In genomic region chr13:48902421-48902820, GRCh38 we compare ENCODE assay signal across 15 cellular contexts.
DNase-seq lines count a peak whose midpoint lies in the region; ATAC-seq and TF ChIP-seq lines count a peak whose summit lies in the region.
"Had no signal": no experiment of that assay in that cellular context is flagged by ENCODE, and none has a peak within 500 bp of the region (broad histone marks: within the 10 kb centered on the region; RNA-seq: fewer than 3 reads in every experiment).

No MANE protein-coding gene starts in this region.

- peaks cover 23% of the 10 kb centered on the region for H3K27me3 Mint-ChIP-seq in activated T-cell treated with anti-CD3 and anti-CD28 coated beads, Interleukin-2, amount 50 U/mL, for 24 hours

- H3K4me2 ChIP-seq in smooth muscle cell: no peak overlapping the region
- H3K4me2 ChIP-seq: A549 had no signal

- peaks cover 2% of the 10 kb centered on the region for H3K9me3 Mint-ChIP-seq in activated T-cell treated with anti-CD3 and anti-CD28 coated beads, Interleukin-2, amount 50 U/mL, for 24 hours

- H3K9me3 ChIP-seq in RWPE2 (ENCODE audit: severe bottlenecking) (no peaks in the 10 kb centered on the region), smooth muscle cell (replicated peaks; ENCODE audit: low read depth) (no peaks in the 10 kb centered on the region)
- H3K9me3 ChIP-seq: A549, thoracic aorta had no signal

- peak overlapping the region; percentile 56 for H2AFZ ChIP-seq in smooth muscle cell (ENCODE audit: low read depth)

- no peak overlapping the region for H3K27ac Mint-ChIP-seq in activated T-cell treated with anti-CD3 and anti-CD28 coated beads, Interleukin-2, amount 50 U/mL, for 24 hours
- H3K27ac Mint-ChIP-seq: activated naive CD8-positive, alpha-beta T cell treated with anti-CD3 and anti-CD28 coated beads, Interleukin-2, amount 50 U/mL, for 24 hours; naive B cell had no signal

- no peak for TF ChIP-seq CTCF in RWPE2 (IDR thresholded peaks at IDR 0.05; ENCODE audit: poor library complexity, severe bottlenecking)
- no peak for TF ChIP-seq CTCF in smooth muscle cell (IDR thresholded peaks at IDR 0.05; ENCODE audit: borderline replicate concordance, insufficient read depth, poor library complexity, severe bottlenecking)

- 28% methylated on average over 1 of the region's 1 CpG for WGBS in smooth muscle cell (ENCODE audit: low lambda C conversion rate)

- no peaks in the 10 kb centered on the region for H3K36me3 ChIP-seq in RWPE2 (ENCODE audit: low read depth)
- no peaks in the 10 kb centered on the region for H3K36me3 ChIP-seq in smooth muscle cell (ENCODE audit: low read depth)
- H3K36me3 ChIP-seq: thoracic aorta, WERI-Rb-1 had no signal

- H3K4me1 ChIP-seq in RWPE2 (ENCODE audit: insufficient read depth, poor library complexity, severe bottlenecking): no peaks in the 10 kb centered on the region
- H3K4me1 ChIP-seq in smooth muscle cell (ENCODE audit: low read depth): peaks cover 5% of the 10 kb centered on the region
- H3K4me1 ChIP-seq: A549 had no signal

- H3K4me3 ChIP-seq in RWPE2 (ENCODE audit: severe bottlenecking) (no peak overlapping the region), smooth muscle cell (no peak overlapping the region)
- H3K4me3 ChIP-seq: A549, thoracic aorta had no signal

- no peaks in the 10 kb centered on the region for H3F3A ChIP-seq in smooth muscle cell (ENCODE audit: low read depth)

- no peaks in the 10 kb centered on the region for H3K27me3 ChIP-seq in RWPE2 (ENCODE audit: insufficient read depth, poor library complexity, severe bottlenecking)
- no peaks in the 10 kb centered on the region for H3K27me3 ChIP-seq in smooth muscle cell (ENCODE audit: low read depth)

- no peak overlapping the region for H3K9ac ChIP-seq in smooth muscle cell (ENCODE audit: low read depth)

- DNase-seq in SIG-M5 treated with dmso at 0.1 percent for 504 hours (lab: John Stamatoyannopoulos, UW; ENCODE audit: unreplicated experiment): peak; percentile 50
- DNase-seq in SIG-M5 (lab: John Stamatoyannopoulos, UW): no peak
- DNase-seq in RWPE2 (ENCODE audit: low spot score): no peak
- DNase-seq in foreskin melanocyte: peak; percentile 65
- DNase-seq in smooth muscle cell (lab: John Stamatoyannopoulos, UW; ENCODE audit: unreplicated experiment): no peak
- DNase-seq in UCSD-AML1 (lab: John Stamatoyannopoulos, UW; ENCODE audit: unreplicated experiment): no peak
- DNase-seq in activated T-cell treated with anti-CD3 and anti-CD28 coated beads, Interleukin-2, amount 50 U/mL, for 24 hours: no peak
- DNase-seq: activated naive CD8-positive, alpha-beta T cell treated with anti-CD3 and anti-CD28 coated beads, Interleukin-2, amount 50 U/mL, for 24 hours; DMS79; naive B cell; WERI-Rb-1 had no signal

- peaks cover 7% of the 10 kb centered on the region for H3K4me1 Mint-ChIP-seq in activated T-cell treated with anti-CD3 and anti-CD28 coated beads, Interleukin-2, amount 50 U/mL, for 24 hours (ENCODE audit: low read depth)
- H3K4me1 Mint-ChIP-seq: naive B cell had no signal

- no peaks in the 10 kb centered on the region for H3K79me2 ChIP-seq in smooth muscle cell (ENCODE audit: low read depth)

- H3K4me3 Mint-ChIP-seq in activated T-cell treated with anti-CD3 and anti-CD28 coated beads, Interleukin-2, amount 50 U/mL, for 24 hours: no peak overlapping the region
- H3K4me3 Mint-ChIP-seq: activated naive CD8-positive, alpha-beta T cell treated with anti-CD3 and anti-CD28 coated beads, Interleukin-2, amount 50 U/mL, for 24 hours; naive B cell had no signal

- H4K20me1 ChIP-seq in smooth muscle cell (ENCODE audit: low read depth): no peaks in the 10 kb centered on the region

- ATAC-seq in RWPE2 (ENCODE audit: low read depth) (0 out of 3 replicates have a peak, but pooled peaks have one; percentile 35), HG03469 (IDR thresholded peaks at IDR 0.05; ENCODE audit: unreplicated experiment) (no peak)
- ATAC-seq: A549; activated naive CD8-positive, alpha-beta T cell treated with anti-CD3 and anti-CD28 coated beads, Interleukin-2, amount 50 U/mL, for 24 hours; Right ventricle myocardium inferior had no signal

- H3K27ac ChIP-seq in RWPE2 (ENCODE audit: poor library complexity, severe bottlenecking) (no peak overlapping the region), smooth muscle cell (ENCODE audit: low read depth) (no peak overlapping the region)
- H3K27ac ChIP-seq: A549, thoracic aorta, WERI-Rb-1 had no signal

- H3K36me3 Mint-ChIP-seq in activated T-cell treated with anti-CD3 and anti-CD28 coated beads, Interleukin-2, amount 50 U/mL, for 24 hours (ENCODE audit: low read depth): no peaks in the 10 kb centered on the region
- H3K36me3 Mint-ChIP-seq: naive B cell had no signal

Comparison
In these comparisons a context has a peak if more than half of its experiments do, and no peak if none do; other contexts are left out.
1. DNase-seq: peak in SIG-M5 treated with dmso at 0.1 percent for 504 hours (single experiment) and foreskin melanocyte (single experiment); none in SIG-M5 (single experiment), RWPE2 (single experiment), smooth muscle cell (single experiment), UCSD-AML1 (single experiment) and activated T-cell treated with anti-CD3 and anti-CD28 coated beads, Interleukin-2, amount 50 U/mL, for 24 hours (single experiment).